In the genomic region with DNA sequence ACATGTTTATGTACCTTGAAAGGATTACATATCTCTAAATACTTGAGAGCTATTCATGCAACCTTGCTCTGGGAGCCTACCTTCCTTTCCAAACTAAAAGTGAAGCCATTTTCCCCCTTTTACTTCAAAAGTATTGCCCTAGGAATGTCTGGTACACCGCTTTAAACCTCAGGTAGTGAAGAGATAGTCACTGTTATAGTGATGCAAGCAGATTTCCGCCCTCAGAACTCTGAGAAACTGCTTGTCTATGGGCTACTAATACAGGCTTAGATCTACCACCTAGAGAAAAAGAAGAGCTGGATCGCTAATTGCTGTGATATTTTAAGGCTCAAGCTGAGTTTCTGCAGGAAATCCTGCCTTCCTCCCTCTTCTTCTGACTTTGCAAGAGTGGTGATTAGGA, we compare ENCODE assay signal across 22 cellular contexts.
"Had no signal": no experiment of that assay in that cellular context is flagged by ENCODE, and none has a peak within 500 bp of the region (broad histone marks: within the 10 kb centered on the region; RNA-seq: fewer than 3 reads in every experiment).

No MANE protein-coding gene starts in this region.

- H3K36me3 Mint-ChIP-seq: immature natural killer cell, naive B cell, type B pancreatic cell had no signal

- H3K36me3 ChIP-seq: colonic mucosa, neutrophil, sigmoid colon, suprapubic skin, thyroid gland had no signal

- H3K9me3 Mint-ChIP-seq: nephron progenitor cell had no signal

- FAIRE-seq: frontal cortex, small intestine, urothelium cell line had no signal

- H3K27ac ChIP-seq: colonic mucosa, neutrophil, sigmoid colon, suprapubic skin, thyroid gland had no signal

- H3K4me3 ChIP-seq: colonic mucosa, lung, sigmoid colon, suprapubic skin, thyroid gland had no signal

- DNase-seq: caudate nucleus; colonic mucosa; dermis blood vessel endothelial cell; immature natural killer cell; kidney glomerular epithelial cell; mesendoderm; naive B cell; nephron progenitor cell; posterior cingulate gyrus; sigmoid colon; small intestine; stimulated activated CD4-positive, alpha-beta T cell treated with anti-CD3 and anti-CD28 coated beads, Interleukin-12 subunit alpha, Interleukin-12 subunit beta, amount 100 ng/mL, for 4 hours; stimulated activated CD4-positive, alpha-beta T cell treated with anti-CD3 and anti-CD28 coated beads, Interleukin-2, amount 100 ng/mL, for 48 hours; stimulated activated naive CD8-positive, alpha-beta T cell treated with anti-CD3 and anti-CD28 coated beads, Interleukin-15, Interleukin-2, amounts not matched to agents 100 U/mL and 50 U/mL, for 24 hours; thyroid gland had no signal

- H3K4me3 Mint-ChIP-seq: immature natural killer cell, naive B cell, nephron progenitor cell, type B pancreatic cell had no signal

- H3K4me1 Mint-ChIP-seq: immature natural killer cell, naive B cell had no signal

- H3K4me1 ChIP-seq: colonic mucosa, sigmoid colon had no signal

- H3K27ac Mint-ChIP-seq: immature natural killer cell, naive B cell, nephron progenitor cell, type B pancreatic cell had no signal

- H3K27me3 ChIP-seq: colonic mucosa, neutrophil, sigmoid colon, suprapubic skin, thyroid gland had no signal

- ATAC-seq: left lobe of liver; stimulated activated naive CD8-positive, alpha-beta T cell treated with anti-CD3 and anti-CD28 coated beads, Interleukin-15, Interleukin-2, amounts not matched to agents 100 U/mL and 50 U/mL, for 24 hours had no signal

- H3K9me3 ChIP-seq: colonic mucosa, neutrophil, sigmoid colon, suprapubic skin, thyroid gland had no signal
